ENCODE assay signal across 36 cellular contexts in the genomic region with DNA sequence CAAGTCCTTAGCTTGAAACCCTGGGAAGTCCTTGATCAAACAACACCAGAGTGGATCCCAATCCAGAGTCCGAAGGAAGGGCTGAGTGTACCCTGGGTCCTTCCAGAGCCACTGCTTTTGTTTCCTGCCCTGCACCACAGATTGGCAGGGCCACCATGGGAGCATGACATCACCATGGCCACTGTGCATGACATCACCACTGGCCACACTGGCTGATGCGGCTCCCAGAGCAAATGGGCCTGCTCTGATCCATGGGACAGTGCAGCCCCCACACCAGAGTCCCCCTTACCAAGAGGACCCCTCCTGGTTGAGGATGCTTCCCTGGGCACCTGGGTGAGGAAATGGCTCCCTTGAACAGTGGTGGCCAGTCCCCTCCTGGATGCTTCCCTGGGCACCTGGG. TPM values are rescaled to one million over a fixed set of nuclear protein-coding genes. Genes with fewer than 3 reads are reported as not detected.
"Had no signal": no experiment of that assay in that cellular context is flagged by ENCODE, and none has a peak within 500 bp of the region (broad histone marks: within the 10 kb centered on the region; RNA-seq: fewer than 3 reads in every experiment).

No MANE protein-coding gene starts in this region.

- H3K27me3 ChIP-seq: ovary, vagina had no signal

- H3K9me3 ChIP-seq: lower lobe of right lung, prostate gland, vagina had no signal

- H3K4me1 Mint-ChIP-seq: activated CD4-positive, alpha-beta memory T cell treated with anti-CD3 and anti-CD28 coated beads, Interleukin-2, amount 10 ng/mL, durations not matched to agents 7 days and 5 days; activated CD4-positive, alpha-beta T cell treated with anti-CD3 and anti-CD28 coated beads, Interleukin-2, amount 10 ng/mL, durations not matched to agents 7 days and 5 days; activated naive CD4-positive, alpha-beta T cell treated with anti-CD3 and anti-CD28 coated beads, Interleukin-2, amount 50 U/mL, for 24 hours; central memory CD8-positive, alpha-beta T cell; natural killer cell; stimulated activated memory B cell treated with anti-CD40 and anti-IgM and Interleukin-4, amounts not matched to agents 10 μg/mL and 1 μg/mL and 100 μg/mL, for 72 hours; stimulated activated naive CD8-positive, alpha-beta T cell treated with anti-CD3 and anti-CD28 coated beads, Interleukin-15, amount 100 ng/mL, for 72 hours had no signal

- H3K4me3 Mint-ChIP-seq: activated CD4-positive, alpha-beta memory T cell treated with anti-CD3 and anti-CD28 coated beads, Interleukin-2, amount 10 ng/mL, durations not matched to agents 7 days and 5 days; activated CD4-positive, alpha-beta T cell treated with anti-CD3 and anti-CD28 coated beads, Interleukin-2, amount 10 ng/mL, durations not matched to agents 7 days and 5 days; activated naive CD4-positive, alpha-beta T cell treated with anti-CD3 and anti-CD28 coated beads, Interleukin-2, amount 50 U/mL, for 24 hours; central memory CD8-positive, alpha-beta T cell; natural killer cell; stimulated activated memory B cell treated with anti-CD40 and anti-IgM and Interleukin-4, amounts not matched to agents 10 μg/mL and 1 μg/mL and 100 μg/mL, for 72 hours; stimulated activated naive CD8-positive, alpha-beta T cell treated with anti-CD3 and anti-CD28 coated beads, Interleukin-15, amount 100 ng/mL, for 72 hours; T-helper 1 cell treated with Interleukin-12 subunit alpha and Interleukin-12 subunit beta and Interleukin-4 antibody, amounts not matched to agents 30 μg/mL and 1 μg/mL, for 36 hours; type B pancreatic cell had no signal

- H3K27ac ChIP-seq: esophagus muscularis mucosa, heart right ventricle, left lung, lower lobe of right lung, ovary, prostate gland, skin epidermis, vagina, VCaP had no signal

- H3K36me3 ChIP-seq: esophagus muscularis mucosa, heart right ventricle, left lung, lower lobe of right lung, ovary, prostate gland, vagina had no signal

- H3K27ac Mint-ChIP-seq: activated CD4-positive, alpha-beta memory T cell treated with anti-CD3 and anti-CD28 coated beads, Interleukin-2, amount 10 ng/mL, durations not matched to agents 7 days and 5 days; activated CD4-positive, alpha-beta T cell treated with anti-CD3 and anti-CD28 coated beads, Interleukin-2, amount 10 ng/mL, durations not matched to agents 7 days and 5 days; activated naive CD4-positive, alpha-beta T cell treated with anti-CD3 and anti-CD28 coated beads, Interleukin-2, amount 50 U/mL, for 24 hours; natural killer cell; stimulated activated memory B cell treated with anti-CD40 and anti-IgM and Interleukin-4, amounts not matched to agents 10 μg/mL and 1 μg/mL and 100 μg/mL, for 72 hours; stimulated activated naive CD8-positive, alpha-beta T cell treated with anti-CD3 and anti-CD28 coated beads, Interleukin-15, amount 100 ng/mL, for 72 hours; T-helper 1 cell treated with Interleukin-12 subunit alpha and Interleukin-12 subunit beta and Interleukin-4 antibody, amounts not matched to agents 30 μg/mL and 1 μg/mL, for 36 hours; type B pancreatic cell had no signal

- H3K36me3 Mint-ChIP-seq: activated naive CD4-positive, alpha-beta T cell treated with anti-CD3 and anti-CD28 coated beads, Interleukin-2, amount 50 U/mL, for 24 hours; natural killer cell; type B pancreatic cell had no signal

- ATAC-seq: activated CD4-positive, CD25-positive, alpha-beta regulatory T cell treated with anti-CD3 and anti-CD28 coated beads, Interleukin-2, amount 50 U/mL, for 24 hours; heart right ventricle; left lung; lower lobe of right lung; natural killer cell; sciatic nerve; stimulated activated memory B cell treated with anti-CD40 and anti-IgM and Interleukin-4, amounts not matched to agents 10 μg/mL and 1 μg/mL and 100 μg/mL, for 72 hours; stimulated activated naive CD8-positive, alpha-beta T cell treated with anti-CD3 and anti-CD28 coated beads, Interleukin-15, amount 100 ng/mL, for 72 hours had no signal

- DNase-seq: activated CD4-positive, alpha-beta memory T cell treated with anti-CD3 and anti-CD28 coated beads, Interleukin-2, amount 10 ng/mL, durations not matched to agents 7 days and 5 days; activated CD4-positive, alpha-beta T cell treated with anti-CD3 and anti-CD28 coated beads, Interleukin-2, amount 10 ng/mL, durations not matched to agents 7 days and 5 days; activated T-cell treated with anti-CD3 and anti-CD28 coated beads, Interleukin-2, amount 50 U/mL, for 1 hour; anterior cingulate cortex; dermis blood vessel endothelial cell; effector CD4-positive, alpha-beta T cell; foreskin melanocyte; heart right ventricle; kidney glomerular epithelial cell; lower lobe of right lung; mesenchymal stem cell; natural killer cell; ovary; retina; stimulated activated CD4-positive, alpha-beta T cell treated with anti-CD3 and anti-CD28 coated beads, Interleukin-4, amount 100 ng/mL, for 4 hours; stimulated activated CD8-positive, alpha-beta memory T cell treated with anti-CD3 and anti-CD28 coated beads, Interleukin-4, amount 100 ng/mL, for 48 hours; substantia nigra; SW 1271; T-helper 9 cell had no signal

- H3K4me3 ChIP-seq: esophagus muscularis mucosa, heart right ventricle, left lung, lower lobe of right lung, ovary, prostate gland, skin epidermis, vagina had no signal

- H3K4me1 ChIP-seq: esophagus muscularis mucosa, heart right ventricle, left lung, lower lobe of right lung, prostate gland, vagina had no signal

RNA-seq across cellular contexts. Expression of a gene that starts 9.9 kb away (rescaled TPM):
- total RNA-seq: activated CD4-positive, alpha-beta memory T cell treated with anti-CD3 and anti-CD28 coated beads, Interleukin-2, amount 10 ng/mL, durations not matched to agents 7 days and 5 days; bronchial epithelial cell; dermis blood vessel endothelial cell; glomerular endothelial cell; mononuclear cell; natural killer cell; sciatic nerve had no signal
